In genomic region chr12:12144531-12144930, GRCh38 we compare ENCODE assay signal across 2 cellular contexts.
DNase-seq lines count a peak whose midpoint lies in the region; ATAC-seq, FAIRE-seq and TF ChIP-seq lines count a peak whose summit lies in the region.
"Not testable (repeated sequence)": the region's sequence is repeated elsewhere in the genome, so short reads cannot be mapped to it uniquely, and the experiment has no call there.

No MANE protein-coding gene starts in this region.

- H3K9me3 ChIP-seq in HEK293 (ENCODE audit: control insufficient read depth, insufficient read depth, low read depth, low read length); K562 (replicated peaks; ENCODE audit: control insufficient read depth, insufficient read depth, low read depth, low read length): not testable (repeated sequence)

- not testable (repeated sequence) for H2AFZ ChIP-seq in K562 (ENCODE audit: low read depth, low read length)

- H3K9ac ChIP-seq in K562 (ENCODE audit: insufficient read depth in 1 of 2, low read depth in 2 of 2, low read length in 2 of 2), result not testable (repeated sequence)

- not testable (repeated sequence) for TF ChIP-seq POLR2A in K562 (conservative IDR thresholded peaks at IDR 0.05)

- DNase-seq in K562 (ENCODE audit: extremely low read depth in 1 of 4, low spot score in 3 of 4), result not testable (repeated sequence)

- H3K4me1 ChIP-seq in HEK293 (ENCODE audit: control insufficient read depth, insufficient read depth, low read length); K562 (replicated peaks in 1 of 2; ENCODE audit: control insufficient read depth in 2 of 2, insufficient read depth in 2 of 2, low read length in 2 of 2): not testable (repeated sequence)

- intact Hi-C loops in K562 (cut with micrococcal nuclease), result not testable (repeated sequence)

- TF ChIP-seq CTCF in HEK293 (tag by site-specific recombination; IDR thresholded peaks at IDR 0.05); K562 (IDR thresholded peaks at IDR 0.05 in 2 of 3, conservative IDR thresholded peaks at IDR 0.05 in 1 of 3; ENCODE audit: insufficient read depth in 2 of 3, low read depth in 1 of 3, low read length in 3 of 3): not testable (repeated sequence)

- H3K36me3 ChIP-seq in HEK293 (ENCODE audit: control insufficient read depth in 2 of 2, insufficient read depth in 1 of 2, low read length in 2 of 2) (peaks cover 29 to 33% of the 10 kb centered on the region in 2 experiments), K562 (ENCODE audit: control insufficient read depth, insufficient read depth, low read length) (peaks cover 24% of the 10 kb centered on the region; the same call in 1 of the 3 replicates)

- BruUV-seq in K562 (replicated peaks; lab: Mats Ljungman, UMichigan), result not testable (repeated sequence)

- not testable (repeated sequence) for H3K27ac ChIP-seq in HEK293 (ENCODE audit: extremely low read depth, low read depth, low read length); K562 (ENCODE audit: extremely low read depth, low read depth, low read length)

- not testable (repeated sequence) for H3K4me3 ChIP-seq in HEK293 (ENCODE audit: low read depth, low read length); K562

- H4K20me1 ChIP-seq in K562 (replicated peaks; ENCODE audit: control insufficient read depth, insufficient read depth, low read length), result not testable (repeated sequence)

- WGBS in K562 (ENCODE audit: insufficient coverage, low coverage, missing lambda C conversion rate), result 0% methylated on average over 1 of the region's 1 CpG

- not testable (repeated sequence) for H3K4me2 ChIP-seq in K562 (ENCODE audit: insufficient read depth, low read length)

- TF ChIP-seq EP300 in K562 (IDR thresholded peaks at IDR 0.05; ENCODE audit: low read length), result not testable (repeated sequence)

- in situ Hi-C loops in K562 (cut with MboI), result not testable (repeated sequence)

- not testable (repeated sequence) for ATAC-seq in K562

- not testable (repeated sequence) for FAIRE-seq in K562 (lab: Jason Lieb, UNC)

- H3K9me1 ChIP-seq in K562 (ENCODE audit: control insufficient read depth, insufficient read depth, low read length), result not testable (repeated sequence)

- POLR2A ChIA-PET in HEK293 (lab: Yijun Ruan, JAX); K562 (lab: Yijun Ruan, JAX): not testable (repeated sequence)

- not testable (repeated sequence) for TF ChIP-seq RAD21 in K562 (CRISPR knock-in tag; conservative IDR thresholded peaks at IDR 0.05 in 1 of 2, IDR thresholded peaks at IDR 0.05 in 1 of 2)

- not testable (repeated sequence) for H3K79me2 ChIP-seq in K562 (ENCODE audit: control insufficient read depth, insufficient read depth, low read length)

- H3K27me3 ChIP-seq in K562 (ENCODE audit: control insufficient read depth in 2 of 2, insufficient read depth in 2 of 2, low read length in 2 of 2), result not testable (repeated sequence)

- CTCF ChIA-PET in HEK293 (lab: Yijun Ruan, JAX); K562 (lab: Yijun Ruan, JAX; ENCODE audit: low intra/inter-chr PET ratio): not testable (repeated sequence)

TF ChIP-seq in HEK293, 187 proteins besides CTCF, POLR2A, EP300 and RAD21:
- TF ChIP-seq ZNF580 (tag by site-specific recombination; IDR thresholded peaks at IDR 0.05), result peak; percentile 40; the same call in 1 of the 2 replicates
- TF ChIP-seq ZNF146 (tag by site-specific recombination; IDR thresholded peaks at IDR 0.05), result peak; percentile 94

TF ChIP-seq in K562, 482 proteins besides CTCF, POLR2A, EP300 and RAD21:
- peak; percentile 52 for TF ChIP-seq ZNF146 (CRISPR knock-in tag; IDR thresholded peaks at IDR 0.05; ENCODE audit: unreplicated experiment)
